ENCODE assay signal across 8 cellular contexts in the genomic region with DNA sequence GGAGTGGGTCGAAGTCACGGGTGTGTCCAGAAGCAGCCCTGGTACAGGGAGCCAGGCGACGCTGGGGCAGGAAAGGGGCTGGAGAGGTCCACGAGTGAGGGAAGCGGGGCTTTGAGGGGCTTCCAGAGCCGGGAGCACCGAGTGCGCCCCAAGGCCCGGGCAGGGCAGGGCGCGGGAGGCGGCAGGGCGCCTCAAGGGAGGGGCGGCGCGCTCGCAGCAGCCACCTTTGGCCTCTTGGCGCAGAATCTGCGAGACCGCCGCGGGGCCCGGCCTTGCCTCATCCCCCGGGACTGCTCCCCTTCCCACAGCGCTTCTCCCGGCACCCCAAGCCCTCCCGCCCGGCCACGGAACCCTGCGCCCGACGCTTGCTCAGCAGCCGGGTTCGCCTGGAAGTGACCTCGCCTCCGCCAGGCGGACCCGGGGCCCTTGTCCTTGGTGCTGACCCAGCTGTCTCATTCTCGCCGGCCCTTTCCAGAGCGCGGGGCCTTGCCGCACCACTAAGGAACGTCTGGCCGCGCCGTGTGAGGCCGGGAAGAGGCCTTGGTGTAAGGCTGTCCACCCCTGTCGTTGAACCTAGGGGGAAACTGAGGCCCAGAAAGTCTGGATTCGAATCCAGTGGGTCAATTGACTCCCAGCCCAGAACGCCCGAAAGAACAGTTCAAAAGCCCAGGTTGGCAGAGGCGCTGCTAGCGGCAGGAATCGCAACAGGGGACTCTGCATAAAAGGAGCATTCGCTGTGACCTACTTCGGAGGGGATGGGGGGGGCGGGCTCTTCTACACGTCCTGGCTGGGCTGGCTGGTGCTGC. TPM values are rescaled to one million over a fixed set of nuclear protein-coding genes. Genes with fewer than 3 reads are reported as not detected.
DNase-seq lines count a peak whose midpoint lies in the region; ATAC-seq, FAIRE-seq and TF ChIP-seq lines count a peak whose summit lies in the region.

No MANE protein-coding gene starts in this region.

- peak; percentile 17 for ATAC-seq in GM19463 (IDR thresholded peaks at IDR 0.05; ENCODE audit: unreplicated experiment)
- no peak for ATAC-seq in HG03457 (IDR thresholded peaks at IDR 0.05; ENCODE audit: unreplicated experiment)

- in situ Hi-C loops in Caki2 (cut with HindIII; ENCODE audit: low pct_unique_long_range_greater_than_20kb, low sequenced_read_pairs), result no loop called here

- peak; percentile 15 for TF ChIP-seq CTCF in kidney (IDR thresholded peaks at IDR 0.05; ENCODE audit: borderline replicate concordance, extremely low read depth, insufficient read depth)

- no peak overlapping the region for H3K27ac ChIP-seq in kidney (ENCODE audit: low read depth in 2 of 2, low read length in 2 of 2)

- H3K9me3 ChIP-seq in kidney (ENCODE audit: control insufficient read depth in 1 of 2, low read length in 2 of 2), result no peaks in the 10 kb centered on the region

- intact Hi-C loops in kidney (cut with DNase I), result no loop called here

- peak overlapping the region in 1 of 2 donors; percentile 26 for H3K4me3 ChIP-seq in kidney (ENCODE audit: low read length in 2 of 2)

- FAIRE-seq in kidney (lab: Jason Lieb, UNC), result no peak

- H3K9ac ChIP-seq in kidney (ENCODE audit: low read length in 2 of 2), result no peak overlapping the region

- no peaks in the 10 kb centered on the region for H3K36me3 ChIP-seq in kidney (ENCODE audit: control insufficient read depth in 1 of 2, insufficient read depth in 2 of 2, low read length in 2 of 2)

- peak; percentile 53 for DNase-seq in Caki2 (ENCODE audit: low read depth)
- DNase-seq in HK-2 (ENCODE audit: unreplicated experiment), result peak; percentile 66
- peak in 3 of 5 donors; percentile 6 to 29 (median 18) for DNase-seq in T-helper 1 cell
- peak; percentile 53 for DNase-seq in cerebellum (ENCODE audit: low spot score)
- DNase-seq in kidney, result peak; percentile 82
- DNase-seq in stimulated activated CD4-positive, alpha-beta T cell treated with anti-CD3 and anti-CD28 coated beads, Interleukin-12 subunit alpha, Interleukin-12 subunit beta, amount 100 ng/mL, for 48 hours (ENCODE audit: low read depth in 2 of 3, low spot score in 1 of 3), result peak in 2 of 3 donors; percentile 9 to 31

- H3K4me1 ChIP-seq in kidney (ENCODE audit: control insufficient read depth in 1 of 2, insufficient read depth in 1 of 2, low read depth in 1 of 2, low read length in 2 of 2), result peaks cover 0 to 5% of the 10 kb centered on the region in 2 donors

RNA-seq across cellular contexts. Expression of gene DNER, which starts 0.6 kb away (rescaled TPM):
- total RNA-seq in Caki2 (2014; rRNA removed; shearing (Covaris generic); ENCODE audit: low replicate concordance), result 5.5 and 9.7 TPM in 2 replicates
- total RNA-seq in cerebellum (167 TPM), kidney (16.5 TPM)
- 21.9 TPM for polyA plus RNA-seq in kidney (ENCODE audit: insufficient read depth, low read depth, low replicate concordance)

Comparison
In these comparisons a context has a peak if more than half of its experiments do, and no peak if none do; other contexts are left out.
1. DNase-seq: peak in every context shown above with its lines; median percentile 82 in kidney; 66 in HK-2; 53 in Caki2; 53 in cerebellum; 20 in stimulated activated CD4-positive, alpha-beta T cell treated with anti-CD3 and anti-CD28 coated beads, Interleukin-12 subunit alpha, Interleukin-12 subunit beta, amount 100 ng/mL, for 48 hours; 18 in T-helper 1 cell.